11 cellular contexts compared by ENCODE assay signal in the genomic region with DNA sequence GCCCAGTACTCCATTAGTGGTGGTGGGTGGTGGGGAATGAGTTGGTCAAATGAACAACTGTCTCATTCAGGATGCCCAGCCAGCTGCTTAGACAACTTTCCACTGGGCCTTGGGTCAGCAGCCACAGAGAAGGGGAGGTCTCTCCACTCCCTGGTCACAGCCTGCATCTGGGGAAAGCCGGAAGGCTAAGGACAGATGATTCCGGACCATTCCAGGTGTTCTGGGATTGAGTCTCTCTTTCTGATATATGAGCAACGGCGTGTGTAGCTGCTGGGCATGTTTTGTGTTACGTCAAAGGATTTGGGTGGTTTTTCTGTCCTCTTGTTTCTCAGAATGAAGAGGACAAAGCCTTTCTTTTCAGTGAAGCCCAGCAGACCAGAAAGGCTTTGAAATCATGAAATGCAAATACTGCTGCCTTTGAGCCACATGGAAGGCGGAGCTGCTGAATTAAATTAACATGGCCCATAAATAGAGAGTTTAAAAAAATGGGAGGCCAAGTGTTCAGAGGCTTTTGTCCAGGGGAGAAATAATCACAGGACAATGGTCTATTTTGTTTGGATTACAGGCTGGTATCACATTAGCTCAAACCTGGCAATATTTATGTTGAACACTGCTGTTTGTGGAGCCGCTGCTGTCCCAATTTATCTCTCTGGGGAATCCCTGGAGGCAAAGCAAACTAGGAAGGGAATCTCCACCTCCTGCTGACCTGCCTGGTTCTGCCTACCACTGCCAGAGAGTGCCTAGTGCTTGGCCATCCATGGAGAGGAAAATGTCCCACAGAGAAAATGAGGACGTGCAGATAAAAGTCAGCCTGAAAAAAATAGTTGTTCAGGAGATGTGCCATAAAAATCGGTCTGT.
A peak's percentile ranks its signal among the peaks of the same experiment; 100 is the strongest.
DNase-seq lines count a peak whose midpoint lies in the region; ATAC-seq lines count a peak whose summit lies in the region.
"Had no signal": no experiment of that assay in that cellular context is flagged by ENCODE, and none has a peak within 500 bp of the region (broad histone marks: within the 10 kb centered on the region; RNA-seq: fewer than 3 reads in every experiment).

No MANE protein-coding gene starts in this region.

- H3K18ac ChIP-seq in mesendoderm (ENCODE audit: low read length), result peak overlapping the region; percentile 16

- no peak overlapping the region for H3K4ac ChIP-seq in mesendoderm (ENCODE audit: low read depth, low read length)

- H3K23ac ChIP-seq in mesendoderm (ENCODE audit: low read length), result no peak overlapping the region

- H2BK5ac ChIP-seq in mesendoderm (ENCODE audit: low read length), result peak overlapping the region; percentile 25

- no peak overlapping the region for H2AK5ac ChIP-seq in mesendoderm (ENCODE audit: low read length)

- H3K79me1 ChIP-seq in mesendoderm (ENCODE audit: low read length), result no peaks in the 10 kb centered on the region

- no peak overlapping the region for H3K4me2 ChIP-seq in mesendoderm (ENCODE audit: low read length)

- no CpG with 5 or more reads among the region's 9 CpGs for WGBS in mesendoderm (ENCODE audit: extremely low coverage, insufficient coverage, low lambda C conversion rate)

- H3K79me2 ChIP-seq in mesendoderm (ENCODE audit: control insufficient read depth, insufficient read depth, low read length), result no peaks in the 10 kb centered on the region

- peak; percentile 61 for ATAC-seq in GM18519 (IDR thresholded peaks at IDR 0.05; ENCODE audit: low FRiP score, unreplicated experiment)
- ATAC-seq: activated CD8-positive, alpha-beta T cell treated with anti-CD3 and anti-CD28 coated beads for 36 hours had no signal

- no peaks in the 10 kb centered on the region for H3K9me3 ChIP-seq in HAP-1

- no peak overlapping the region for H2BK120ac ChIP-seq in mesendoderm (ENCODE audit: low read depth, low read length)

- peak overlapping the region; percentile 29 for H3K56ac ChIP-seq in mesendoderm (ENCODE audit: low read length)

- no peak overlapping the region for H2BK15ac ChIP-seq in mesendoderm (replicated peaks; ENCODE audit: low read depth)

- H3K36me3 ChIP-seq in HAP-1 (replicated peaks) (no peaks in the 10 kb centered on the region), mesendoderm (ENCODE audit: control insufficient read depth, insufficient read depth, low read length) (no peaks in the 10 kb centered on the region)

- in situ Hi-C loops in HAP-1 (cut with MboI; ENCODE audit: low sequenced_read_pairs), result no loop called here

- H4K8ac ChIP-seq in mesendoderm (ENCODE audit: low read depth, low read length), result no peak overlapping the region

- no peak overlapping the region for H4K5ac ChIP-seq in mesendoderm (ENCODE audit: low read length)

- no peak overlapping the region for H3K27ac ChIP-seq in mesendoderm (ENCODE audit: low read depth, low read length)
- H3K27ac ChIP-seq: epithelial cell of prostate had no signal

- H3K4me1 ChIP-seq in HAP-1, result peaks cover 11% of the 10 kb centered on the region
- peaks cover 6% of the 10 kb centered on the region for H3K4me1 ChIP-seq in mesendoderm (ENCODE audit: control insufficient read depth, low read depth, low read length)

- H3K27me3 ChIP-seq in HAP-1 (ENCODE audit: low read depth) (peaks cover 5% of the 10 kb centered on the region; the same call in 1 of the 2 replicates), mesendoderm (ENCODE audit: insufficient read depth, low read length, poor library complexity) (no peaks in the 10 kb centered on the region)

- DNase-seq in HAP-1 (ENCODE audit: low spot score in 2 of 2), result peak; percentile 63 to 92
- peak; percentile 91 for DNase-seq in NCI-H2081 treated with DMSO at 0.1 percent for 48 hours (lab: John Stamatoyannopoulos, UW)
- DNase-seq in mesendoderm, result peak; percentile 33
- DNase-seq in AG20443 (ENCODE audit: low spot score), result no peak
- no peak for DNase-seq in DMS79 (lab: John Stamatoyannopoulos, UW)
- DNase-seq in NCI-H2029 (lab: John Stamatoyannopoulos, UW), result no peak
- DNase-seq in HK-2 (ENCODE audit: unreplicated experiment), result no peak
- DNase-seq: activated CD8-positive, alpha-beta T cell treated with anti-CD3 and anti-CD28 coated beads for 36 hours; NCI-H1436 had no signal

- no peak overlapping the region for H3K9ac ChIP-seq in mesendoderm (ENCODE audit: low read length)

- no peak overlapping the region for H3K4me3 ChIP-seq in HAP-1
- no peak overlapping the region for H3K4me3 ChIP-seq in mesendoderm (ENCODE audit: low read length)

Comparison
In these comparisons a context has a peak if more than half of its experiments do, and no peak if none do; other contexts are left out.
1. DNase-seq: peak in HAP-1 (2 of 2), NCI-H2081 treated with DMSO at 0.1 percent for 48 hours (single experiment) and mesendoderm (single experiment); none in AG20443 (single experiment), DMS79 (single experiment), NCI-H2029 (single experiment) and HK-2 (single experiment).